Comparison of ENCODE assay signal across 1 cellular context in genomic region chr15:44739222-44739847, GRCh38.
TF ChIP-seq lines count a peak whose summit lies in the region.
"Not testable (repeated sequence)": the region's sequence is repeated elsewhere in the genome, so short reads cannot be mapped to it uniquely, and the experiment has no call there.

No MANE protein-coding gene starts in this region.

TF ChIP-seq in HepG2, 621 proteins besides CTCF, POLR2A, EP300 and RAD21:
- TF ChIP-seq FOXA3 (CRISPR knock-in tag; IDR thresholded peaks at IDR 0.05) (0 out of 2 replicates have a peak, but pooled peaks have one; percentile 26), FOXA1 (CRISPR knock-in tag; IDR thresholded peaks at IDR 0.05) (peak; percentile 55), SP5 (CRISPR knock-in tag; IDR thresholded peaks at IDR 0.05; ENCODE audit: borderline replicate concordance, low read depth) (peak; percentile 16; the same call in 1 of the 2 replicates)
- not testable (repeated sequence) for TF ChIP-seq FOXA1 (IDR thresholded peaks at IDR 0.05)
